In genomic region chr15:101022876-101023275, GRCh38 we compare ENCODE assay signal across 30 cellular contexts.
A peak's percentile ranks its signal among the peaks of the same experiment; 100 is the strongest.
DNase-seq lines count a peak whose midpoint lies in the region; ATAC-seq, FAIRE-seq and TF ChIP-seq lines count a peak whose summit lies in the region.
"Had no signal": no experiment of that assay in that cellular context is flagged by ENCODE, and none has a peak within 500 bp of the region (broad histone marks: within the 10 kb centered on the region; RNA-seq: fewer than 3 reads in every experiment).

No MANE protein-coding gene starts in this region.

- no peak for FAIRE-seq in kidney (lab: Jason Lieb, UNC)
- FAIRE-seq: GM18507, HTR-8/SVneo had no signal

- no peak for TF ChIP-seq CTCF in RWPE2 (IDR thresholded peaks at IDR 0.05; ENCODE audit: poor library complexity, severe bottlenecking)
- no peak for TF ChIP-seq CTCF in kidney (IDR thresholded peaks at IDR 0.05; ENCODE audit: borderline replicate concordance, extremely low read depth, insufficient read depth)
- no peak for TF ChIP-seq CTCF in chondrocyte (IDR thresholded peaks at IDR 0.05)

- POLR2A ChIA-PET in activated CD4-positive, alpha-beta memory T cell treated with anti-CD3 and anti-CD28 coated beads, Interleukin-2, amount 10 ng/mL, durations not matched to agents 7 days and 5 days (lab: Charles Lee), result no interaction called here
- POLR2A ChIA-PET in activated CD4-positive, alpha-beta memory T cell treated with anti-CD3 and anti-CD28 coated beads for 36 hours (lab: Charles Lee), result no interaction called here

- no peaks in the 10 kb centered on the region for H3K9me3 Mint-ChIP-seq in activated CD4-positive, alpha-beta memory T cell treated with anti-CD3 and anti-CD28 coated beads, Interleukin-2, amount 10 ng/mL, durations not matched to agents 7 days and 5 days
- no peaks in the 10 kb centered on the region for H3K9me3 Mint-ChIP-seq in activated CD4-positive, alpha-beta memory T cell treated with anti-CD3 and anti-CD28 coated beads for 36 hours
- H3K9me3 Mint-ChIP-seq in chondrocyte (ENCODE audit: low read depth), result no peaks in the 10 kb centered on the region
- H3K9me3 Mint-ChIP-seq: activated T-cell treated with anti-CD3 and anti-CD28 coated beads, Interleukin-2, amount 50 U/mL, for 4 hours; naive thymus-derived CD8-positive, alpha-beta T cell had no signal

- DNase-seq in activated CD4-positive, alpha-beta memory T cell treated with anti-CD3 and anti-CD28 coated beads, Interleukin-2, amount 10 ng/mL, durations not matched to agents 7 days and 5 days, result peak; percentile 14
- DNase-seq in activated CD4-positive, alpha-beta memory T cell treated with anti-CD3 and anti-CD28 coated beads for 36 hours, result no peak
- DNase-seq in RWPE2 (ENCODE audit: low spot score), result peak; percentile 41
- DNase-seq in kidney, result peak; percentile 26
- DNase-seq in NCI-H82 (lab: John Stamatoyannopoulos, UW), result no peak
- DNase-seq in chondrocyte (ENCODE audit: low spot score), result no peak
- DNase-seq in posterior cingulate gyrus, result no peak
- DNase-seq: 8988T; activated gamma-delta T cell treated with Interleukin-2 at 50 U/mL for 16 hours; activated T-cell treated with anti-CD3 and anti-CD28 coated beads, Interleukin-2, amount 50 U/mL, for 4 hours; body of pancreas; Calu3; DND-41; effector memory CD4-positive, alpha-beta T cell; foreskin fibroblast; midbrain; MM.1S; NCI-H1436; NCI-H2081 treated with DMSO at 0.1 percent for 48 hours; NCI-H226; NCI-H748 treated with DMSO at 0.1 percent for 48 hours; occipital lobe; retina; stimulated activated CD4-positive, alpha-beta T cell treated with anti-CD3 and anti-CD28 coated beads, Interleukin-2, amount 100 ng/mL, for 48 hours; upper lobe of right lung had no signal

- H3K4me3 Mint-ChIP-seq in activated CD4-positive, alpha-beta memory T cell treated with anti-CD3 and anti-CD28 coated beads, Interleukin-2, amount 10 ng/mL, durations not matched to agents 7 days and 5 days, result no peak overlapping the region
- no peak overlapping the region for H3K4me3 Mint-ChIP-seq in activated CD4-positive, alpha-beta memory T cell treated with anti-CD3 and anti-CD28 coated beads for 36 hours
- H3K4me3 Mint-ChIP-seq in chondrocyte (ENCODE audit: unreplicated experiment), result no peak overlapping the region
- H3K4me3 Mint-ChIP-seq: activated T-cell treated with anti-CD3 and anti-CD28 coated beads, Interleukin-2, amount 50 U/mL, for 4 hours; naive thymus-derived CD8-positive, alpha-beta T cell had no signal

- no peaks in the 10 kb centered on the region for H3K4me1 ChIP-seq in RWPE2 (ENCODE audit: insufficient read depth, poor library complexity, severe bottlenecking)
- H3K4me1 ChIP-seq in kidney (ENCODE audit: control insufficient read depth in 1 of 2, insufficient read depth in 1 of 2, low read depth in 1 of 2, low read length in 2 of 2), result peaks cover 0 to 6% of the 10 kb centered on the region in 2 donors
- H3K4me1 ChIP-seq in skeletal muscle tissue (ENCODE audit: control insufficient read depth in 3 of 3, insufficient read depth in 3 of 3, low read length in 3 of 3), result peaks cover 3 to 7% (median 6%) of the 10 kb centered on the region in 3 donors
- H3K4me1 ChIP-seq: body of pancreas had no signal

- H3K36me3 Mint-ChIP-seq in activated CD4-positive, alpha-beta memory T cell treated with anti-CD3 and anti-CD28 coated beads, Interleukin-2, amount 10 ng/mL, durations not matched to agents 7 days and 5 days (ENCODE audit: low read depth), result no peaks in the 10 kb centered on the region
- no peaks in the 10 kb centered on the region for H3K36me3 Mint-ChIP-seq in activated CD4-positive, alpha-beta memory T cell treated with anti-CD3 and anti-CD28 coated beads for 36 hours
- H3K36me3 Mint-ChIP-seq in chondrocyte (ENCODE audit: low read depth), result peaks cover 6% of the 10 kb centered on the region
- H3K36me3 Mint-ChIP-seq: naive thymus-derived CD8-positive, alpha-beta T cell had no signal

- peaks cover 8% of the 10 kb centered on the region for H3K27me3 Mint-ChIP-seq in activated CD4-positive, alpha-beta memory T cell treated with anti-CD3 and anti-CD28 coated beads, Interleukin-2, amount 10 ng/mL, durations not matched to agents 7 days and 5 days
- peaks cover 2% of the 10 kb centered on the region for H3K27me3 Mint-ChIP-seq in activated CD4-positive, alpha-beta memory T cell treated with anti-CD3 and anti-CD28 coated beads for 36 hours
- no peaks in the 10 kb centered on the region for H3K27me3 Mint-ChIP-seq in chondrocyte (ENCODE audit: low read depth)

- no peaks in the 10 kb centered on the region for H3K27me3 ChIP-seq in RWPE2 (ENCODE audit: insufficient read depth, poor library complexity, severe bottlenecking)
- H3K27me3 ChIP-seq in skeletal muscle tissue (ENCODE audit: control insufficient read depth in 3 of 3, insufficient read depth in 3 of 3, low read length in 3 of 3), result no peaks in the 10 kb centered on the region
- H3K27me3 ChIP-seq: body of pancreas, upper lobe of right lung had no signal

- H3K9ac ChIP-seq in kidney (ENCODE audit: low read length in 2 of 2) (no peak overlapping the region), skeletal muscle tissue (ENCODE audit: low read depth in 1 of 3, low read length in 3 of 3) (no peak overlapping the region)
- H3K9ac ChIP-seq: KMS-11 had no signal

- intact Hi-C loops in activated CD4-positive, alpha-beta memory T cell treated with anti-CD3 and anti-CD28 coated beads for 36 hours (cut with micrococcal nuclease), result no loop called here
- intact Hi-C loops in kidney (cut with DNase I) (no loop called here), posterior cingulate gyrus (cut with DNase I) (no loop called here)

- CTCF ChIA-PET in activated CD4-positive, alpha-beta memory T cell treated with anti-CD3 and anti-CD28 coated beads, Interleukin-2, amount 10 ng/mL, durations not matched to agents 7 days and 5 days (lab: Charles Lee), result interaction anchor here (4.7 to 6.6 kb wide), 2 partner anchors 14 to 234 kb away, joined by 40 to 66 read pairs; no protein-coding TSS in a partner anchor
- CTCF ChIA-PET in activated CD4-positive, alpha-beta memory T cell treated with anti-CD3 and anti-CD28 coated beads for 36 hours (lab: Charles Lee), result interaction anchor here (1.3 to 5.1 kb wide), 3 partner anchors 11 to 15 kb away, joined by 7 to 46 read pairs (median 9); no protein-coding TSS in a partner anchor

- H3K36me3 ChIP-seq in RWPE2 (ENCODE audit: low read depth) (0 out of 2 replicates have a peak, but pooled peaks cover under 1% of the 10 kb centered on the region), kidney (ENCODE audit: control insufficient read depth in 1 of 2, insufficient read depth in 2 of 2, low read length in 2 of 2) (no peaks in the 10 kb centered on the region), skeletal muscle tissue (ENCODE audit: control insufficient read depth in 3 of 3, insufficient read depth in 3 of 3, low read length in 3 of 3) (peaks cover 0 to 2% (median 2%) of the 10 kb centered on the region in 3 donors)

- H3K27ac ChIP-seq in RWPE2 (ENCODE audit: poor library complexity, severe bottlenecking), result no peak overlapping the region
- no peak overlapping the region for H3K27ac ChIP-seq in kidney (ENCODE audit: low read depth in 2 of 2, low read length in 2 of 2)
- peak overlapping the region; percentile 69 for H3K27ac ChIP-seq in skeletal muscle tissue (ENCODE audit: low read depth, low read length)

- H3K27ac Mint-ChIP-seq in activated CD4-positive, alpha-beta memory T cell treated with anti-CD3 and anti-CD28 coated beads, Interleukin-2, amount 10 ng/mL, durations not matched to agents 7 days and 5 days, result no peak overlapping the region
- H3K27ac Mint-ChIP-seq in activated CD4-positive, alpha-beta memory T cell treated with anti-CD3 and anti-CD28 coated beads for 36 hours, result no peak overlapping the region
- no peak overlapping the region for H3K27ac Mint-ChIP-seq in chondrocyte (ENCODE audit: unreplicated experiment)
- H3K27ac Mint-ChIP-seq: naive thymus-derived CD8-positive, alpha-beta T cell had no signal

- no peak for ATAC-seq in RWPE2 (ENCODE audit: low read depth)
- ATAC-seq: activated T-cell treated with anti-CD3 and anti-CD28 coated beads, Interleukin-2, amount 50 U/mL, for 4 hours; naive thymus-derived CD8-positive, alpha-beta T cell; upper lobe of right lung had no signal

- H3K9me3 ChIP-seq in RWPE2 (ENCODE audit: severe bottlenecking) (no peaks in the 10 kb centered on the region), kidney (ENCODE audit: control insufficient read depth in 1 of 2, low read length in 2 of 2) (no peaks in the 10 kb centered on the region), skeletal muscle tissue (ENCODE audit: control insufficient read depth in 3 of 3, low read length in 3 of 3) (no peaks in the 10 kb centered on the region)
- H3K9me3 ChIP-seq: body of pancreas, upper lobe of right lung had no signal

- no peaks in the 10 kb centered on the region for H3K4me1 Mint-ChIP-seq in activated CD4-positive, alpha-beta memory T cell treated with anti-CD3 and anti-CD28 coated beads, Interleukin-2, amount 10 ng/mL, durations not matched to agents 7 days and 5 days
- no peaks in the 10 kb centered on the region for H3K4me1 Mint-ChIP-seq in activated CD4-positive, alpha-beta memory T cell treated with anti-CD3 and anti-CD28 coated beads for 36 hours (ENCODE audit: low read depth)
- peaks cover 3% of the 10 kb centered on the region for H3K4me1 Mint-ChIP-seq in chondrocyte (ENCODE audit: low read depth)

- H3K4me3 ChIP-seq in RWPE2 (ENCODE audit: severe bottlenecking) (no peak overlapping the region), kidney (ENCODE audit: low read length in 2 of 2) (no peak overlapping the region), skeletal muscle tissue (ENCODE audit: low read length in 3 of 3) (no peak overlapping the region)
- H3K4me3 ChIP-seq: body of pancreas, upper lobe of right lung had no signal

Comparison
In these comparisons a context has a peak if more than half of its experiments do, and no peak if none do; other contexts are left out.
1. DNase-seq: peak in activated CD4-positive, alpha-beta memory T cell treated with anti-CD3 and anti-CD28 coated beads, Interleukin-2, amount 10 ng/mL, durations not matched to agents 7 days and 5 days (single experiment), RWPE2 (single experiment) and kidney (single experiment); none in activated CD4-positive, alpha-beta memory T cell treated with anti-CD3 and anti-CD28 coated beads for 36 hours (single experiment), NCI-H82 (single experiment), chondrocyte (single experiment) and posterior cingulate gyrus (0 of 10).